In genomic region chr17:56786989-56787482, GRCh38 we compare ENCODE assay signal across 1 cellular context.
TF ChIP-seq lines count a peak whose summit lies in the region.

No MANE protein-coding gene starts in this region.

TF ChIP-seq in IMR-90, 13 proteins besides CTCF, POLR2A, EP300 and RAD21:
- TF ChIP-seq BHLHE40 (IDR thresholded peaks at IDR 0.05; ENCODE audit: low read depth, low read length) (peak; percentile 98), USF2 (IDR thresholded peaks at IDR 0.05; ENCODE audit: low read depth, low read length) (peak; percentile 79; the same call in 1 of the 2 replicates), FOS (IDR thresholded peaks at IDR 0.05; ENCODE audit: low read depth, low read length) (peak; percentile 95), RFX5 (IDR thresholded peaks at IDR 0.05; ENCODE audit: low read depth, low read length) (no peak), CEBPB (IDR thresholded peaks at IDR 0.05; ENCODE audit: low read depth, low read length) (peak; percentile 95), MXI1 (IDR thresholded peaks at IDR 0.05; ENCODE audit: borderline replicate concordance, low read depth, low read length) (0 out of 2 replicates have a peak, but pooled peaks have one; percentile 12), MAZ (IDR thresholded peaks at IDR 0.05; ENCODE audit: borderline replicate concordance, low read depth, low read length) (no peak)
